ENCODE assay signal across 8 cellular contexts in genomic region chr1:89523597-89524368, GRCh38. TPM values are rescaled to one million over a fixed set of nuclear protein-coding genes. Genes with fewer than 3 reads are reported as not detected.
DNase-seq lines count a peak whose midpoint lies in the region; ATAC-seq, FAIRE-seq and TF ChIP-seq lines count a peak whose summit lies in the region.

No MANE protein-coding gene starts in this region.

- H3K4me1 ChIP-seq in esophagus squamous epithelium, result peaks cover 4 to 40% (median 19%) of the 10 kb centered on the region in 3 donors

- H3K9ac ChIP-seq in neural cell (ENCODE audit: low read length), result peak overlapping the region; percentile 91

- H3K36me3 Mint-ChIP-seq in activated CD4-positive, alpha-beta T cell treated with anti-CD3 and anti-CD28 coated beads, Interleukin-2, amount 10 ng/mL, durations not matched to agents 7 days and 5 days (ENCODE audit: low read depth), result peaks cover 7% of the 10 kb centered on the region

- DNase-seq in AG04449 (ENCODE audit: low read depth, low spot score) (no peak), NCI-H345 (lab: John Stamatoyannopoulos, UW) (peak; percentile 81), esophagus squamous epithelium (lab: John Stamatoyannopoulos, UW) (no peak), urothelium cell line (ENCODE audit: low spot score) (peak; percentile 36)
- peak; percentile 62 for DNase-seq in activated CD4-positive, alpha-beta T cell treated with anti-CD3 and anti-CD28 coated beads, Interleukin-2, amount 10 ng/mL, durations not matched to agents 7 days and 5 days

- no peak for TF ChIP-seq RAD21 in neural cell (conservative IDR thresholded peaks at IDR 0.05)

- H3K4me3 ChIP-seq in AG04449 (ENCODE audit: low read depth, low read length), result peak overlapping the region; percentile 84
- peak overlapping the region; percentile 75 to 100 (median 96) for H3K4me3 ChIP-seq in esophagus squamous epithelium
- H3K4me3 ChIP-seq in neural cell (ENCODE audit: low read length), result peak overlapping the region; percentile 100

- H3K27me3 ChIP-seq in esophagus squamous epithelium (no peaks in the 10 kb centered on the region), neural cell (ENCODE audit: insufficient read depth, low read depth, low read length) (no peaks in the 10 kb centered on the region)

- H3K36me3 ChIP-seq in esophagus squamous epithelium, result no peaks in the 10 kb centered on the region
- H3K36me3 ChIP-seq in neural cell (ENCODE audit: insufficient read depth, low read length), result peaks cover 7% of the 10 kb centered on the region

- POLR2A ChIA-PET in AG04449 (lab: Yijun Ruan, JAX), result no interaction called here
- POLR2A ChIA-PET in activated CD4-positive, alpha-beta T cell treated with anti-CD3 and anti-CD28 coated beads, Interleukin-2, amount 10 ng/mL, durations not matched to agents 7 days and 5 days (lab: Charles Lee), result no interaction called here

- CTCF ChIA-PET in AG04449 (lab: Yijun Ruan, JAX), result interaction anchor here (1.7 kb wide), 1 partner anchor 239 kb away, joined by 4 read pairs; no protein-coding TSS in a partner anchor
- CTCF ChIA-PET in activated CD4-positive, alpha-beta T cell treated with anti-CD3 and anti-CD28 coated beads, Interleukin-2, amount 10 ng/mL, durations not matched to agents 7 days and 5 days (lab: Charles Lee), result no interaction called here

- intact Hi-C loops in esophagus squamous epithelium (cut with DNase I), result loop anchor here (10.0 kb wide), 1 partner anchor 71 kb away; no protein-coding TSS in a partner anchor

- H3F3A ChIP-seq in neural cell (ENCODE audit: insufficient read depth, low read length, poor library complexity, severe bottlenecking), result no peaks in the 10 kb centered on the region

- TF ChIP-seq CTCF in AG04449 (IDR thresholded peaks at IDR 0.05; ENCODE audit: insufficient read depth, low read length, missing control alignments) (no peak), esophagus squamous epithelium (IDR thresholded peaks at IDR 0.05) (no peak), neural cell (IDR thresholded peaks at IDR 0.05; ENCODE audit: poor library complexity, severe bottlenecking) (no peak)

- H3K79me2 ChIP-seq in neural cell (replicated peaks; ENCODE audit: insufficient read depth, low read length), result peaks cover 9% of the 10 kb centered on the region

- no peaks in the 10 kb centered on the region for H3K9me2 ChIP-seq in neural cell (ENCODE audit: insufficient read depth, low read length)

- H3K27me3 Mint-ChIP-seq in activated CD4-positive, alpha-beta T cell treated with anti-CD3 and anti-CD28 coated beads, Interleukin-2, amount 10 ng/mL, durations not matched to agents 7 days and 5 days, result no peaks in the 10 kb centered on the region

- H4K20me1 ChIP-seq in neural cell (ENCODE audit: insufficient read depth), result no peaks in the 10 kb centered on the region

- no peak for TF ChIP-seq POLR2A in esophagus squamous epithelium (IDR thresholded peaks at IDR 0.05)

- peak overlapping the region; percentile 48 for H3K4me2 ChIP-seq in neural cell (ENCODE audit: low read length)

- peak overlapping the region; percentile 93 for H3K27ac Mint-ChIP-seq in activated CD4-positive, alpha-beta T cell treated with anti-CD3 and anti-CD28 coated beads, Interleukin-2, amount 10 ng/mL, durations not matched to agents 7 days and 5 days

- H3K27ac ChIP-seq in esophagus squamous epithelium (peak overlapping the region; percentile 90 to 98 (median 94)), neural cell (ENCODE audit: low read length) (peak overlapping the region; percentile 86)

- H2AFZ ChIP-seq in neural cell (ENCODE audit: low read depth, low read length), result peak overlapping the region; percentile 98

- H3K9me3 ChIP-seq in esophagus squamous epithelium, result no peaks in the 10 kb centered on the region
- no peaks in the 10 kb centered on the region for H3K9me3 ChIP-seq in neural cell (ENCODE audit: low read length)

- H3K9me3 Mint-ChIP-seq in activated CD4-positive, alpha-beta T cell treated with anti-CD3 and anti-CD28 coated beads, Interleukin-2, amount 10 ng/mL, durations not matched to agents 7 days and 5 days, result peaks cover 4% of the 10 kb centered on the region

- TF ChIP-seq EP300 in neural cell (conservative IDR thresholded peaks at IDR 0.05; ENCODE audit: poor library complexity, severe bottlenecking), result no peak

- 30 to 33% methylated on average over 13 to 18 of the region's 21 CpGs for WGBS in esophagus squamous epithelium, 2 donors

- FAIRE-seq in urothelium cell line (lab: Jason Lieb, UNC), result no peak

- ATAC-seq in GM18868 (IDR thresholded peaks at IDR 0.05; ENCODE audit: unreplicated experiment) (peak; percentile 33), HG03103 (IDR thresholded peaks at IDR 0.05; ENCODE audit: low read depth, unreplicated experiment) (peak; percentile 11)

- peaks cover 28% of the 10 kb centered on the region for H3K4me1 Mint-ChIP-seq in activated CD4-positive, alpha-beta T cell treated with anti-CD3 and anti-CD28 coated beads, Interleukin-2, amount 10 ng/mL, durations not matched to agents 7 days and 5 days

- H3K4me3 Mint-ChIP-seq in activated CD4-positive, alpha-beta T cell treated with anti-CD3 and anti-CD28 coated beads, Interleukin-2, amount 10 ng/mL, durations not matched to agents 7 days and 5 days, result no peak overlapping the region

TF ChIP-seq in neural cell, 6 proteins besides CTCF, POLR2A, EP300 and RAD21:
- TF ChIP-seq TAF1 (IDR thresholded peaks at IDR 0.05; ENCODE audit: low read depth) (no peak), EZH2 (IDR thresholded peaks at IDR 0.05; ENCODE audit: borderline replicate concordance, insufficient read depth, low read length, poor library complexity, severe bottlenecking) (no peak), MXI1 (conservative IDR thresholded peaks at IDR 0.05; ENCODE audit: poor library complexity, severe bottlenecking) (no peak), SMC3 (conservative IDR thresholded peaks at IDR 0.05; ENCODE audit: poor library complexity) (no peak)

RNA-seq across cellular contexts. Expression of gene LRRC8B, which starts 0.8 kb away (rescaled TPM):
- total RNA-seq in activated CD4-positive, alpha-beta T cell treated with anti-CD3 and anti-CD28 coated beads, Interleukin-2, amount 10 ng/mL, durations not matched to agents 7 days and 5 days, result 10 to 100 TPM; 21.2 to 22.1 TPM
- 10 to 100 TPM in 1 of 4 donors, 1 to 10 TPM in 3; 8.7 to 19.5 (median 9.2) TPM for total RNA-seq in esophagus squamous epithelium
- 13.0 and 15.9 TPM in 2 replicates for polyA plus RNA-seq in neural cell
- 34.1 and 42.9 TPM in 2 replicates for polyA minus RNA-seq in neural cell

Comparison
In these comparisons a context has a peak if more than half of its experiments do, and no peak if none do; other contexts are left out.
1. DNase-seq: peak in NCI-H345 (single experiment), activated CD4-positive, alpha-beta T cell treated with anti-CD3 and anti-CD28 coated beads, Interleukin-2, amount 10 ng/mL, durations not matched to agents 7 days and 5 days (single experiment) and urothelium cell line (single experiment); none in AG04449 (single experiment) and esophagus squamous epithelium (single experiment).
2. Peak in every context shown above with its lines, with median percentiles within 50 percentile points of each other: H3K4me3 ChIP-seq.